In genomic region chr9:80222466-80223169, GRCh38 we compare ENCODE assay signal across 10 cellular contexts.
"Had no signal": no experiment of that assay in that cellular context is flagged by ENCODE, and none has a peak within 500 bp of the region (broad histone marks: within the 10 kb centered on the region; RNA-seq: fewer than 3 reads in every experiment).

No MANE protein-coding gene starts in this region.

- ATAC-seq: HCT116, K562 had no signal

- DNase-seq: GM23248, GOT3, H7, HFFc6, IMR-90, KG1 had no signal

- H3K27ac ChIP-seq: GM23248 had no signal

- H3K4me1 ChIP-seq: HAP-1 had no signal

- H3K4me3 ChIP-seq: GM23248, HAP-1, K562 had no signal

- FAIRE-seq: HTR-8/SVneo, K562 had no signal

- H3K9me3 ChIP-seq: HAP-1 had no signal

- H2AFZ ChIP-seq: GM23248 had no signal

- H3K36me3 ChIP-seq: HAP-1 had no signal
